24 cellular contexts compared by ENCODE assay signal in the genomic region with DNA sequence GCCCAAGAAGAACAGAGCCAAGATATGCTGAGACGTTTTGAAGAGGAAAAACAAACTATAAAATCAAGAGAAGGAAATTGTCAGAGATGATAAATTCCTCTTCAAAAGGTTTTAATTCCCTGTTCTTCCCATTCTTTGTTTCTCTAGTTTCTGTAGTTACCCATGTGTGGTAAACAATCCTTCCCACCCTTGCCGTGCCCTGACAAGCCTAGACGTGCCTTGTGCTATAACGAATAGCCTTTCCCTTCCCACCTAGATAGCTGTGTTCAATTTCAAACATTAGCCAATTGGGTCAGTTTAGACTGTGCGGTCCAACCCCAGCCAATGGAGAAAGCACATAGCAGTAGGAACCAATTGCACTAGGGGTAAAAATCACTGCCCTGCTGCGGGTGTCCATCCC.
DNase-seq lines count a peak whose midpoint lies in the region; ATAC-seq lines count a peak whose summit lies in the region.
"Had no signal": no experiment of that assay in that cellular context is flagged by ENCODE, and none has a peak within 500 bp of the region (broad histone marks: within the 10 kb centered on the region; RNA-seq: fewer than 3 reads in every experiment).

No MANE protein-coding gene starts in this region.

- no peak for ATAC-seq in HG02588 (IDR thresholded peaks at IDR 0.05; ENCODE audit: unreplicated experiment)
- ATAC-seq in GM21723 (IDR thresholded peaks at IDR 0.05; ENCODE audit: unreplicated experiment) = no peak
- ATAC-seq: A549; naive thymus-derived CD8-positive, alpha-beta T cell; Panc1 had no signal

- H3K27ac ChIP-seq in epithelial cell of prostate = peak overlapping the region; percentile 8
- H3K27ac ChIP-seq: A549, vagina had no signal

- DNase-seq in NCI-H526 (lab: John Stamatoyannopoulos, UW) (peak; percentile 15 to 18), NCI-H526 treated with DMSO at 0.1 percent for 48 hours (lab: John Stamatoyannopoulos, UW) (no peak), NCI-H69 (lab: John Stamatoyannopoulos, UW) (peak; percentile 78), epithelial cell of prostate (ENCODE audit: low read depth, low spot score) (peak; percentile 29), SKM-1 (lab: John Stamatoyannopoulos, UW; ENCODE audit: unreplicated experiment) (no peak), AG08396 (ENCODE audit: low spot score) (no peak)
- DNase-seq: activated CD4-positive, alpha-beta T cell treated with anti-CD3 and anti-CD28 coated beads, Interleukin-2, amount 50 U/mL, for 4 hours; activated CD8-positive, alpha-beta memory T cell treated with anti-CD3 and anti-CD28 coated beads, Interleukin-2, amount 50 U/mL, for 4 hours; amygdala; CD8-positive, alpha-beta memory T cell; effector CD4-positive, alpha-beta T cell; head of caudate nucleus; KG1; kidney; naive thymus-derived CD8-positive, alpha-beta T cell; NCI-H1694; NCI-H226; stimulated activated naive CD4-positive, alpha-beta T cell; T-helper 1 cell had no signal

Comparison
In these comparisons a context has a peak if more than half of its experiments do, and no peak if none do; other contexts are left out.
1. DNase-seq: peak in NCI-H526 (2 of 2), NCI-H69 (single experiment) and epithelial cell of prostate (single experiment); none in NCI-H526 treated with DMSO at 0.1 percent for 48 hours (single experiment), SKM-1 (single experiment) and AG08396 (single experiment).